In genomic region chr13:57582032-57582431, GRCh38 we compare ENCODE assay signal across 1 cellular context.
TF ChIP-seq lines count a peak whose summit lies in the region.

No MANE protein-coding gene starts in this region.

TF ChIP-seq in H1, 55 proteins besides CTCF, POLR2A, EP300 and RAD21:
- TF ChIP-seq NRF1 (IDR thresholded peaks at IDR 0.05; ENCODE audit: low read depth, low read length): no peak
- TF ChIP-seq TBP (IDR thresholded peaks at IDR 0.05; ENCODE audit: low read depth, low read length): no peak
- TF ChIP-seq GTF2F1 (IDR thresholded peaks at IDR 0.05; ENCODE audit: borderline replicate concordance, low read depth, low read length): no peak
- TF ChIP-seq RFX5 (IDR thresholded peaks at IDR 0.05; ENCODE audit: borderline replicate concordance, low read depth, low read length): no peak
- no peak for TF ChIP-seq BRCA1 (IDR thresholded peaks at IDR 0.05; ENCODE audit: low read depth, low read length)
- TF ChIP-seq SIX5 (IDR thresholded peaks at IDR 0.05; ENCODE audit: low read depth, low read length): no peak
- TF ChIP-seq KDM4A (IDR thresholded peaks at IDR 0.05; ENCODE audit: low read depth, low read length, severe bottlenecking): no peak
- no peak for TF ChIP-seq SRF (IDR thresholded peaks at IDR 0.05; ENCODE audit: low read depth, low read length)
